In the genomic region with DNA sequence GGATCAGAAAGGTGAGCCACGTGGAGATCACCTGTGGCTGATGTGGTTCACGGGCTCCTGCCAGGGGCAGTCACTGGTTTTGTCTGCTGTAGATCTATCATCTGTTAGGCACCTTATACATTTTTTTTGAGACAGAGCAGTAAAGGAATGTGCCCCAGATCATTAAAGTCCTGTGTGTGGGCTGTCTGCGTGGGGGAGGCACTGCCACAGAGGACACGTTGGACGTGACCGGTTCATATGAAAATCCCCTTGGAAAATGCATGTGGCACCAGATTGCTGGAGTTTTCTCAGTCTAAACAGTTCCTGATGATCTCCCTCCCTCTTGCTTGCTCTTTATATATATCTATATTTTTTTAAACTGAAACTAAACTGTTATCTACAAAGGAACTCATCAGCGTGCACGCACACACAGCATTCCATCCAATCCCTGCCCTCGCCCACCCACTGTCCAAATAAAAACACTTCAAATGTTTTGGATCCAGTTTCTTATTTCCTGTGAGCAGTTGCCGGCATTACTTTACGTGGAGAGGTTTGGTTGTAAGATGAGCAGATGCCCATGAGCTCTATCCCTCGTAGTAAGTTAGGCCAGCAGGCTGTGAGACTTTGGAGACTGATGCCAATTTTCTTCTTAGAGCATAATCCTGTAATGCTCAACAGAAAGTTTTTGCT, we compare ENCODE assay signal across 23 cellular contexts.
DNase-seq lines count a peak whose midpoint lies in the region; ATAC-seq and TF ChIP-seq lines count a peak whose summit lies in the region.
"Had no signal": no experiment of that assay in that cellular context is flagged by ENCODE, and none has a peak within 500 bp of the region (broad histone marks: within the 10 kb centered on the region; RNA-seq: fewer than 3 reads in every experiment).

No MANE protein-coding gene starts in this region.

- TF ChIP-seq CTCF in parathyroid adenoma (IDR thresholded peaks at IDR 0.05): no peak

- no peaks in the 10 kb centered on the region for H3K36me3 ChIP-seq in SJSA1
- H3K36me3 ChIP-seq in parathyroid adenoma (ENCODE audit: control insufficient read depth, insufficient read depth, low read length): no peaks in the 10 kb centered on the region
- no peaks in the 10 kb centered on the region for H3K36me3 ChIP-seq in aorta (ENCODE audit: control insufficient read depth in 1 of 2, insufficient read depth in 2 of 2, low read length in 1 of 2)
- H3K36me3 ChIP-seq: BE2C, upper lobe of left lung had no signal

- no peaks in the 10 kb centered on the region for H3K27me3 ChIP-seq in SJSA1 (replicated peaks)
- peaks cover 4% of the 10 kb centered on the region for H3K27me3 ChIP-seq in parathyroid adenoma (ENCODE audit: control insufficient read depth, insufficient read depth, low read length)
- no peaks in the 10 kb centered on the region for H3K27me3 ChIP-seq in aorta (ENCODE audit: control insufficient read depth in 1 of 2, insufficient read depth in 2 of 2, low read length in 1 of 2)
- H3K27me3 ChIP-seq: upper lobe of left lung had no signal

- H3K79me2 ChIP-seq in parathyroid adenoma: no peaks in the 10 kb centered on the region

- H3K4me1 ChIP-seq in SJSA1 (replicated peaks): peaks cover 26% of the 10 kb centered on the region
- H3K4me1 ChIP-seq in parathyroid adenoma: no peaks in the 10 kb centered on the region
- H3K4me1 ChIP-seq in aorta (ENCODE audit: control insufficient read depth in 1 of 2, insufficient read depth in 2 of 2, low read length in 2 of 2): no peaks in the 10 kb centered on the region
- H3K4me1 ChIP-seq: BE2C had no signal

- H3K4me3 ChIP-seq in SJSA1 (peak overlapping the region; percentile 22), parathyroid adenoma (ENCODE audit: low read depth, low read length) (no peak overlapping the region), aorta (ENCODE audit: low read length in 2 of 2) (no peak overlapping the region)

- H2AFZ ChIP-seq in parathyroid adenoma: peak overlapping the region; percentile 38

- no peak for ATAC-seq in aorta (ENCODE audit: low FRiP score)
- ATAC-seq in GM21529 (IDR thresholded peaks at IDR 0.05; ENCODE audit: unreplicated experiment): no peak
- ATAC-seq: esophagus mucosa, PC-3, right cardiac atrium had no signal

- no peak overlapping the region for H3K4me2 ChIP-seq in parathyroid adenoma (ENCODE audit: low read length)

- H3K9me3 ChIP-seq in SJSA1 (replicated peaks) (no peaks in the 10 kb centered on the region), parathyroid adenoma (ENCODE audit: control insufficient read depth, low read length) (no peaks in the 10 kb centered on the region), aorta (ENCODE audit: control insufficient read depth, low read length) (peaks cover 1% of the 10 kb centered on the region)
- H3K9me3 ChIP-seq: BE2C, upper lobe of left lung had no signal

- intact Hi-C loops in aorta (cut with DNase I): no loop called here

- WGBS in aorta, 2 donors: 30 to 32% methylated on average over 12 of the region's 12 CpGs

- H3K27ac ChIP-seq in SJSA1: peak overlapping the region; percentile 89
- H3K27ac ChIP-seq in parathyroid adenoma: no peak overlapping the region
- no peak overlapping the region for H3K27ac ChIP-seq in aorta (ENCODE audit: low read depth in 1 of 2, low read length in 2 of 2)
- H3K27ac ChIP-seq: upper lobe of left lung had no signal

- DNase-seq in EH (ENCODE audit: low read depth) (peak; percentile 50), SJSA1 (ENCODE audit: low read depth in 1 of 2, low spot score in 2 of 2) (peak; percentile 87 to 91), fibroblast of peridontal ligament (ENCODE audit: extremely low read depth) (peak; percentile 49), aorta (no peak)
- DNase-seq in activated CD4-positive, alpha-beta T cell treated with anti-CD3 and anti-CD28 coated beads, Interleukin-2, amount 50 U/mL, for 48 hours: no peak
- DNase-seq: activated CD4-positive, alpha-beta T cell treated with anti-CD3 and anti-CD28 coated beads, Interleukin-2, amount 10 ng/mL, durations not matched to agents 7 days and 5 days; activated CD8-positive, alpha-beta memory T cell treated with anti-CD3 and anti-CD28 coated beads, Interleukin-2, amount 50 U/mL, for 48 hours; activated effector memory CD4-positive, alpha-beta T cell treated with anti-CD3 and anti-CD28 coated beads, Interleukin-2, amount 50 U/mL, for 16 hours; BE2C; effector CD4-positive, alpha-beta T cell; head of caudate nucleus; NCI-H187 treated with DMSO at 0.1 percent for 48 hours; NCI-H2227 treated with DMSO at 0.1 percent for 48 hours; NCI-H774; PC-3; right cardiac atrium; SHP77; stimulated activated CD4-positive, alpha-beta T cell treated with anti-CD3 and anti-CD28 coated beads, Interleukin-15, amount 100 ng/mL, for 24 hours; T-helper 1 cell; upper lobe of left lung had no signal

- H3K9ac ChIP-seq in parathyroid adenoma: no peak overlapping the region

Comparison
In these comparisons a context has a peak if more than half of its experiments do, and no peak if none do; other contexts are left out.
1. DNase-seq: peak in EH (single experiment), SJSA1 (2 of 2) and fibroblast of peridontal ligament (single experiment); none in aorta (0 of 2) and activated CD4-positive, alpha-beta T cell treated with anti-CD3 and anti-CD28 coated beads, Interleukin-2, amount 50 U/mL, for 48 hours (0 of 2).